1 cellular context compared by ENCODE assay signal in the genomic region with DNA sequence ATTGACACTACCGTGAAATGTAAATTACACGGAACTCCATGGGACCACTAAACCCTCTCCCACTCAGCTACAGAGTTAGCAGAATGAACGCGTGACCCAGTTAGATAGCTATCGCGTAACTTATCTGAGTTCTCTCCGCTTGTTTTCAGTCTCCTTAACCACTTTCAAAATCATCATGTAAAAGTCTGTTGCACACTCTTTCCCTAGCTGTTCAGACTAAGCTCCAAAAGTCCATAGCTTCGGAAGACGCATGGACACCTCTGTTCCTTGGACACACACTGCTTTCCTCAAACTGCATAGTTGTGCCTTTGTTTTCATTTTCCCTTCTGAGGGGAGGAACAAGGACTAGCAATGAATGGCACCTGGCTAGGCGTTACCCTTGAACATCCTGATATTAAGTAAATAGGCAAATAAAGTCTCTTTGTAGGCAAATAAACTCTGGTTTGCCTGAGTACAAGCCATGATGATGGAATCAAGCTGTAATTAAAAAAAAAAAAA.
TF ChIP-seq lines count a peak whose summit lies in the region.

No MANE protein-coding gene starts in this region.

TF ChIP-seq in HepG2, 621 proteins besides CTCF, POLR2A, EP300 and RAD21 (continued from another document):
- TF ChIP-seq, protein P1, sequence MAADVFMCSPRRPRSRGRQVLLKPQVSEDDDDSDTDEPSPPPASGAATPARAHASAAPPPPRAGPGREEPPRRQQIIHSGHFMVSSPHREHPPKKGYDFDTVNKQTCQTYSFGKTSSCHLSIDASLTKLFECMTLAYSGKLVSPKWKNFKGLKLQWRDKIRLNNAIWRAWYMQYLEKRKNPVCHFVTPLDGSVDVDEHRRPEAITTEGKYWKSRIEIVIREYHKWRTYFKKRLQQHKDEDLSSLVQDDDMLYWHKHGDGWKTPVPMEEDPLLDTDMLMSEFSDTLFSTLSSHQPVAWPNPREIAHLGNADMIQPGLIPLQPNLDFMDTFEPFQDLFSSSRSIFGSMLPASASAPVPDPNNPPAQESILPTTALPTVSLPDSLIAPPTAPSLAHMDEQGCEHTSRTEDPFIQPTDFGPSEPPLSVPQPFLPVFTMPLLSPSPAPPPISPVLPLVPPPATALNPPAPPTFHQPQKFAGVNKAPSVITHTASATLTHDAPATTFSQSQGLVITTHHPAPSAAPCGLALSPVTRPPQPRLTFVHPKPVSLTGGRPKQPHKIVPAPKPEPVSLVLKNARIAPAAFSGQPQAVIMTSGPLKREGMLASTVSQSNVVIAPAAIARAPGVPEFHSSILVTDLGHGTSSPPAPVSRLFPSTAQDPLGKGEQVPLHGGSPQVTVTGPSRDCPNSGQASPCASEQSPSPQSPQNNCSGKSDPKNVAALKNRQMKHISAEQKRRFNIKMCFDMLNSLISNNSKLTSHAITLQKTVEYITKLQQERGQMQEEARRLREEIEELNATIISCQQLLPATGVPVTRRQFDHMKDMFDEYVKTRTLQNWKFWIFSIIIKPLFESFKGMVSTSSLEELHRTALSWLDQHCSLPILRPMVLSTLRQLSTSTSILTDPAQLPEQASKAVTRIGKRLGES (CRISPR knock-in tag; IDR thresholded peaks at IDR 0.05; ENCODE audit: borderline replicate concordance), result no peak
- no peak for TF ChIP-seq SOX6 (IDR thresholded peaks at IDR 0.05)
- peak; percentile 12; the same call in 1 of the 2 replicates for TF ChIP-seq SOX6 (CRISPR knock-in tag; IDR thresholded peaks at IDR 0.05)
